In genomic region chr9:97985058-97985861, GRCh38 we compare ENCODE assay signal across 2 cellular contexts.
A peak's percentile ranks its signal among the peaks of the same experiment; 100 is the strongest.
TF ChIP-seq lines count a peak whose summit lies in the region.

No MANE protein-coding gene starts in this region.

TF ChIP-seq in HCT116, 20 proteins besides CTCF, POLR2A, EP300 and RAD21:
- no peak for TF ChIP-seq ZBTB33 (IDR thresholded peaks at IDR 0.05; ENCODE audit: extremely low read depth, insufficient replicate concordance, low read length)
- peak; percentile 16 for TF ChIP-seq YY1 (IDR thresholded peaks at IDR 0.05; ENCODE audit: extremely low read depth, insufficient replicate concordance, low read depth, low read length)
- peak; percentile 84 for TF ChIP-seq MAX (IDR thresholded peaks at IDR 0.05)
- no peak for TF ChIP-seq ELF1 (IDR thresholded peaks at IDR 0.05; ENCODE audit: borderline replicate concordance, low read depth)
- peak; percentile 35; the same call in 1 of the 2 replicates for TF ChIP-seq ZFX (IDR thresholded peaks at IDR 0.05)
- no peak for TF ChIP-seq FOSL1 (IDR thresholded peaks at IDR 0.05; ENCODE audit: low read depth)

TF ChIP-seq in HepG2, 621 proteins besides CTCF, POLR2A, EP300 and RAD21 (continues in another document):
- TF ChIP-seq ZNF337 (CRISPR knock-in tag; IDR thresholded peaks at IDR 0.05; ENCODE audit: borderline replicate concordance, low read depth) (no peak), ZNF615 (CRISPR knock-in tag; IDR thresholded peaks at IDR 0.05; ENCODE audit: borderline replicate concordance) (no peak), DMAP1 (CRISPR knock-in tag; IDR thresholded peaks at IDR 0.05) (peak; percentile 72), KDM2A (CRISPR knock-in tag; IDR thresholded peaks at IDR 0.05; ENCODE audit: borderline replicate concordance, low read depth) (peak; percentile 60; the same call in 1 of the 2 replicates), ZNF83 (CRISPR knock-in tag; IDR thresholded peaks at IDR 0.05; ENCODE audit: borderline replicate concordance) (no peak), ZNF512B (CRISPR knock-in tag; IDR thresholded peaks at IDR 0.05; ENCODE audit: borderline replicate concordance) (no peak), HOMEZ (CRISPR knock-in tag; IDR thresholded peaks at IDR 0.05; ENCODE audit: low read depth) (no peak), ZEB1 (IDR thresholded peaks at IDR 0.05; ENCODE audit: insufficient replicate concordance, low read depth) (no peak), ZNF772 (CRISPR knock-in tag; IDR thresholded peaks at IDR 0.05) (peak; percentile 48; the same call in 1 of the 2 replicates), SAP130 (CRISPR knock-in tag; IDR thresholded peaks at IDR 0.05; ENCODE audit: low read depth) (0 out of 2 replicates have a peak, but pooled peaks have one; percentile 11), ARNT2 (CRISPR knock-in tag; IDR thresholded peaks at IDR 0.05; ENCODE audit: low read depth) (peak; percentile 52; the same call in 1 of the 2 replicates), USF2 (IDR thresholded peaks at IDR 0.05; ENCODE audit: low read depth, low read length) (no peak), USF2 (CRISPR knock-in tag; IDR thresholded peaks at IDR 0.05; ENCODE audit: borderline replicate concordance) (no peak), FUBP1 (CRISPR knock-in tag; IDR thresholded peaks at IDR 0.05; ENCODE audit: borderline replicate concordance) (no peak), TMF1 (CRISPR knock-in tag; IDR thresholded peaks at IDR 0.05; ENCODE audit: low read depth) (no peak), BATF2 (CRISPR knock-in tag; IDR thresholded peaks at IDR 0.05) (no peak), PREB (CRISPR knock-in tag; IDR thresholded peaks at IDR 0.05) (no peak), ZNF235 (CRISPR knock-in tag; IDR thresholded peaks at IDR 0.05; ENCODE audit: borderline replicate concordance) (no peak), KAT2B (IDR thresholded peaks at IDR 0.05; ENCODE audit: borderline replicate concordance, low read depth, low read length) (no peak), PBX3 (CRISPR knock-in tag; IDR thresholded peaks at IDR 0.05; ENCODE audit: borderline replicate concordance) (no peak), PPARG (CRISPR knock-in tag; conservative IDR thresholded peaks at IDR 0.05) (no peak), ZSCAN12 (CRISPR knock-in tag; IDR thresholded peaks at IDR 0.05) (no peak; the same call in 1 of the 2 replicates), MYC (CRISPR knock-in tag; IDR thresholded peaks at IDR 0.05; ENCODE audit: borderline replicate concordance) (peak; percentile 83), TFDP2 (CRISPR knock-in tag; IDR thresholded peaks at IDR 0.05) (0 out of 2 replicates have a peak, but pooled peaks have one; percentile 55), BRCA1 (CRISPR knock-in tag; IDR thresholded peaks at IDR 0.05) (no peak), SMYD3 (CRISPR knock-in tag; IDR thresholded peaks at IDR 0.05) (no peak), MIXL1 (CRISPR knock-in tag; IDR thresholded peaks at IDR 0.05) (no peak), BORCS8-MEF2B (CRISPR knock-in tag; IDR thresholded peaks at IDR 0.05) (no peak), SRSF1 (optimal IDR thresholded peaks at IDR 0.05; ENCODE audit: low read depth, low read length) (no peak), U2AF2 (IDR thresholded peaks at IDR 0.05; ENCODE audit: low read depth, low read length) (no peak), HDAC2 (CRISPR knock-in tag; IDR thresholded peaks at IDR 0.05) (no peak), CC2D1A (CRISPR knock-in tag; IDR thresholded peaks at IDR 0.05) (no peak), PCBP2 (optimal IDR thresholded peaks at IDR 0.05; ENCODE audit: low read depth, low read length, poor library complexity, severe bottlenecking) (no peak), IKZF1 (IDR thresholded peaks at IDR 0.05) (no peak), CHD4 (IDR thresholded peaks at IDR 0.05; ENCODE audit: borderline replicate concordance, low read length) (no peak), RNF2 (conservative IDR thresholded peaks at IDR 0.05; ENCODE audit: low read depth) (peak; percentile 74), ZNF503 (CRISPR knock-in tag; IDR thresholded peaks at IDR 0.05) (0 out of 2 replicates have a peak, but pooled peaks have one; percentile 55), FOXC1 (CRISPR knock-in tag; IDR thresholded peaks at IDR 0.05; ENCODE audit: borderline replicate concordance) (no peak), ZNF451 (CRISPR knock-in tag; IDR thresholded peaks at IDR 0.05) (no peak), GLMP (CRISPR knock-in tag; IDR thresholded peaks at IDR 0.05; ENCODE audit: borderline replicate concordance) (0 out of 2 replicates have a peak, but pooled peaks have one; percentile 64), ZNF484 (CRISPR knock-in tag; IDR thresholded peaks at IDR 0.05; ENCODE audit: borderline replicate concordance, low read depth) (no peak)
